21 cellular contexts compared by ENCODE assay signal in genomic region chr6:1986454-1987243, GRCh38.
DNase-seq lines count a peak whose midpoint lies in the region; ATAC-seq and TF ChIP-seq lines count a peak whose summit lies in the region.
"Had no signal": no experiment of that assay in that cellular context is flagged by ENCODE, and none has a peak within 500 bp of the region (broad histone marks: within the 10 kb centered on the region; RNA-seq: fewer than 3 reads in every experiment).

No MANE protein-coding gene starts in this region.

- TF ChIP-seq POLR2A in adrenal gland (IDR thresholded peaks at IDR 0.05) (no peak), breast epithelium (IDR thresholded peaks at IDR 0.05) (no peak)

- H4K20me1 ChIP-seq in fibroblast of lung (ENCODE audit: control insufficient read depth, extremely low read depth, insufficient read depth, low read length), result no peaks in the 10 kb centered on the region

- peaks cover 21% of the 10 kb centered on the region for H3K4me1 ChIP-seq in HEK293 (ENCODE audit: control insufficient read depth, insufficient read depth, low read length)
- H3K4me1 ChIP-seq in fibroblast of lung (ENCODE audit: control insufficient read depth, extremely low read depth, insufficient read depth, low read length), result no peaks in the 10 kb centered on the region
- H3K4me1 ChIP-seq in adrenal gland (replicated peaks in 1 of 2), result no peaks in the 10 kb centered on the region
- H3K4me1 ChIP-seq in breast epithelium, result no peaks in the 10 kb centered on the region
- H3K4me1 ChIP-seq: left lung had no signal

- no peaks in the 10 kb centered on the region for H3K79me2 ChIP-seq in fibroblast of lung (ENCODE audit: control insufficient read depth, insufficient read depth, low read length)

- no peak for ATAC-seq in HG03139 (IDR thresholded peaks at IDR 0.05; ENCODE audit: unreplicated experiment)
- ATAC-seq: sciatic nerve had no signal

- peaks cover 7% of the 10 kb centered on the region for H3K4me1 Mint-ChIP-seq in progenitor cell of endocrine pancreas (ENCODE audit: low read depth)
- H3K4me1 Mint-ChIP-seq: activated naive CD8-positive, alpha-beta T cell treated with anti-CD3 and anti-CD28 coated beads, Interleukin-2, amount 10 ng/mL, durations not matched to agents 7 days and 5 days had no signal

- H3K27ac Mint-ChIP-seq in progenitor cell of endocrine pancreas, result peak overlapping the region; percentile 19
- H3K27ac Mint-ChIP-seq: activated naive CD8-positive, alpha-beta T cell treated with anti-CD3 and anti-CD28 coated beads, Interleukin-2, amount 10 ng/mL, durations not matched to agents 7 days and 5 days had no signal

- H3K9me3 Mint-ChIP-seq in progenitor cell of endocrine pancreas (ENCODE audit: low read depth), result peaks cover 17% of the 10 kb centered on the region

- H3K36me3 ChIP-seq in HEK293 (ENCODE audit: control insufficient read depth in 2 of 2, insufficient read depth in 1 of 2, low read length in 2 of 2) (no peaks in the 10 kb centered on the region), fibroblast of lung (ENCODE audit: control insufficient read depth, insufficient read depth, low read length) (no peaks in the 10 kb centered on the region), adrenal gland (replicated peaks in 1 of 2) (no peaks in the 10 kb centered on the region), breast epithelium (no peaks in the 10 kb centered on the region)
- H3K36me3 ChIP-seq: left lung, SJSA1 had no signal

- peaks cover 3% of the 10 kb centered on the region for H3K36me3 Mint-ChIP-seq in progenitor cell of endocrine pancreas (ENCODE audit: insufficient read depth)

- DNase-seq in NCI-H526 treated with DMSO at 0.1 percent for 48 hours (lab: John Stamatoyannopoulos, UW) (peak; percentile 40), fibroblast of lung (ENCODE audit: low read depth in 2 of 2) (peak; percentile 39 to 62), progenitor cell of endocrine pancreas (ENCODE audit: low spot score, unreplicated experiment) (no peak), adrenal gland (no peak), breast epithelium (ENCODE audit: low spot score in 2 of 2) (no peak)
- DNase-seq: activated CD4-positive, alpha-beta T cell treated with anti-CD3 and anti-CD28 coated beads, Interleukin-2, amount 50 U/mL, for 4 hours; activated CD8-positive, alpha-beta memory T cell treated with anti-CD3 and anti-CD28 coated beads, Interleukin-2, amount 50 U/mL, for 4 hours; activated naive CD8-positive, alpha-beta T cell treated with anti-CD3 and anti-CD28 coated beads, Interleukin-2, amount 10 ng/mL, durations not matched to agents 7 days and 5 days; foreskin keratinocyte; H9; Karpas-422; left lung; NCI-H1092 treated with DMSO at 0.1 percent for 48 hours; NCI-H2029 treated with DMSO at 0.1 percent for 48 hours; posterior cingulate gyrus had no signal

- CTCF ChIA-PET in HEK293 (lab: Yijun Ruan, JAX), result interaction anchor here (0.6 to 0.7 kb wide), 2 partner anchors 111 to 112 kb away, joined by 3 read pairs; no protein-coding TSS in a partner anchor

- no peak overlapping the region for H3K4me2 ChIP-seq in fibroblast of lung (ENCODE audit: extremely low read depth, insufficient read depth, low read length)

- intact Hi-C loops in adrenal gland (cut with DNase I), result no loop called here
- intact Hi-C loops in breast epithelium (cut with DNase I; ENCODE audit: low total_unique reads), result no loop called here

- H3K27me3 ChIP-seq in fibroblast of lung (ENCODE audit: control insufficient read depth, insufficient read depth, low read length), result no peaks in the 10 kb centered on the region
- no peaks in the 10 kb centered on the region for H3K27me3 ChIP-seq in adrenal gland
- no peaks in the 10 kb centered on the region for H3K27me3 ChIP-seq in breast epithelium
- H3K27me3 ChIP-seq: foreskin keratinocyte, left lung, SJSA1 had no signal

- H3K9ac ChIP-seq in fibroblast of lung (ENCODE audit: insufficient read depth, low read length), result no peak overlapping the region

- TF ChIP-seq CTCF in HEK293 (tag by site-specific recombination; IDR thresholded peaks at IDR 0.05), result no peak
- TF ChIP-seq CTCF in fibroblast of lung (conservative IDR thresholded peaks at IDR 0.05 in 1 of 2, IDR thresholded peaks at IDR 0.05 in 1 of 2; ENCODE audit: low read depth in 1 of 2, low read length in 2 of 2), result no peak
- no peak for TF ChIP-seq CTCF in progenitor cell of endocrine pancreas (IDR thresholded peaks at IDR 0.05; ENCODE audit: unreplicated experiment)
- no peak for TF ChIP-seq CTCF in adrenal gland (IDR thresholded peaks at IDR 0.05)
- TF ChIP-seq CTCF in breast epithelium (IDR thresholded peaks at IDR 0.05), result no peak

- WGBS in adrenal gland, 4 donors, result 15 to 50% (median 40%) methylated on average over 1 of the region's 1 CpG

- H3K9me3 ChIP-seq in HEK293 (ENCODE audit: control insufficient read depth, insufficient read depth, low read depth, low read length), result peaks cover 2% of the 10 kb centered on the region; the same call in 1 of the 2 replicates
- H3K9me3 ChIP-seq in fibroblast of lung (ENCODE audit: control insufficient read depth, insufficient read depth, low read depth, low read length), result no peaks in the 10 kb centered on the region
- peaks cover 0 to 4% (median 0%) of the 10 kb centered on the region in 3 donors for H3K9me3 ChIP-seq in adrenal gland (replicated peaks in 1 of 3)
- H3K9me3 ChIP-seq in breast epithelium, result peaks cover 6 to 11% of the 10 kb centered on the region in 2 donors
- H3K9me3 ChIP-seq: SJSA1 had no signal

- H3K4me3 ChIP-seq in HEK293 (ENCODE audit: low read depth, low read length) (no peak overlapping the region), fibroblast of lung (replicated peaks in 1 of 4; ENCODE audit: control extremely low read depth in 1 of 4, insufficient read depth in 1 of 4, low read depth in 3 of 4, low read length in 4 of 4) (no peak overlapping the region), adrenal gland (no peak overlapping the region), breast epithelium (no peak overlapping the region)
- H3K4me3 ChIP-seq: left lung, SJSA1 had no signal

- POLR2A ChIA-PET in HEK293 (lab: Yijun Ruan, JAX), result interaction anchor here (1.0 kb wide), 1 partner anchor 16 kb away, joined by 3 read pairs; no protein-coding TSS in a partner anchor

- no peak overlapping the region for H3K27ac ChIP-seq in HEK293 (ENCODE audit: extremely low read depth, low read depth, low read length)
- no peak overlapping the region for H3K27ac ChIP-seq in fibroblast of lung (ENCODE audit: insufficient read depth, low read length)
- H3K27ac ChIP-seq in adrenal gland, result no peak overlapping the region
- H3K27ac ChIP-seq in breast epithelium, result no peak overlapping the region
- H3K27ac ChIP-seq: foreskin keratinocyte, left lung, SJSA1, VCaP had no signal

- peaks cover 2% of the 10 kb centered on the region for H3K27me3 Mint-ChIP-seq in progenitor cell of endocrine pancreas
- H3K27me3 Mint-ChIP-seq: activated naive CD8-positive, alpha-beta T cell treated with anti-CD3 and anti-CD28 coated beads, Interleukin-2, amount 10 ng/mL, durations not matched to agents 7 days and 5 days had no signal

- no peak overlapping the region for H3K4me3 Mint-ChIP-seq in progenitor cell of endocrine pancreas (ENCODE audit: low read depth)
- H3K4me3 Mint-ChIP-seq: activated naive CD8-positive, alpha-beta T cell treated with anti-CD3 and anti-CD28 coated beads, Interleukin-2, amount 10 ng/mL, durations not matched to agents 7 days and 5 days; H9; neural crest cell had no signal

- H2AFZ ChIP-seq in fibroblast of lung (ENCODE audit: low read length), result no peak overlapping the region

TF ChIP-seq in HEK293, 187 proteins besides CTCF, POLR2A, EP300 and RAD21:
- TF ChIP-seq FEZF1 (tag by site-specific recombination; IDR thresholded peaks at IDR 0.05) (0 out of 2 replicates have a peak, but pooled peaks have one; percentile 14), ZNF221 (tag by site-specific recombination; IDR thresholded peaks at IDR 0.05; ENCODE audit: borderline replicate concordance) (no peak), MEIS1 (CRISPR knock-in tag; IDR thresholded peaks at IDR 0.05; ENCODE audit: borderline replicate concordance) (no peak)
- TF ChIP-seq, protein P1, sequence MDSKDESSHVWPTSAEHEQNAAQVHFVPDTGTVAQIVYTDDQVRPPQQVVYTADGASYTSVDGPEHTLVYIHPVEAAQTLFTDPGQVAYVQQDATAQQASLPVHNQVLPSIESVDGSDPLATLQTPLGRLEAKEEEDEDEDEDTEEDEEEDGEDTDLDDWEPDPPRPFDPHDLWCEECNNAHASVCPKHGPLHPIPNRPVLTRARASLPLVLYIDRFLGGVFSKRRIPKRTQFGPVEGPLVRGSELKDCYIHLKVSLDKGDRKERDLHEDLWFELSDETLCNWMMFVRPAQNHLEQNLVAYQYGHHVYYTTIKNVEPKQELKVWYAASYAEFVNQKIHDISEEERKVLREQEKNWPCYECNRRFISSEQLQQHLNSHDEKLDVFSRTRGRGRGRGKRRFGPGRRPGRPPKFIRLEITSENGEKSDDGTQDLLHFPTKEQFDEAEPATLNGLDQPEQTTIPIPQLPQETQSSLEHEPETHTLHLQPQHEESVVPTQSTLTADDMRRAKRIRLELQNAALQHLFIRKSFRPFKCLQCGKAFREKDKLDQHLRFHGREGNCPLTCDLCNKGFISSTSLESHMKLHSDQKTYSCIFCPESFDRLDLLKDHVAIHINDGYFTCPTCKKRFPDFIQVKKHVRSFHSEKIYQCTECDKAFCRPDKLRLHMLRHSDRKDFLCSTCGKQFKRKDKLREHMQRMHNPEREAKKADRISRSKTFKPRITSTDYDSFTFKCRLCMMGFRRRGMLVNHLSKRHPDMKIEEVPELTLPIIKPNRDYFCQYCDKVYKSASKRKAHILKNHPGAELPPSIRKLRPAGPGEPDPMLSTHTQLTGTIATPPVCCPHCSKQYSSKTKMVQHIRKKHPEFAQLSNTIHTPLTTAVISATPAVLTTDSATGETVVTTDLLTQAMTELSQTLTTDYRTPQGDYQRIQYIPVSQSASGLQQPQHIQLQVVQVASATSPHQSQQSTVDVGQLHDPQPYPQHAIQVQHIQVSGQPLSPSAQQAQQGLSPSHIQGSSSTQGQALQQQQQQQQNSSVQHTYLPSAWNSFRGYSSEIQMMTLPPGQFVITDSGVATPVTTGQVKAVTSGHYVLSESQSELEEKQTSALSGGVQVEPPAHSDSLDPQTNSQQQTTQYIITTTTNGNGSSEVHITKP (tag by site-specific recombination; IDR thresholded peaks at IDR 0.05), result peak; percentile 54

Comparison
In these comparisons a context has a peak if more than half of its experiments do, and no peak if none do; other contexts are left out.
1. DNase-seq: peak in NCI-H526 treated with DMSO at 0.1 percent for 48 hours (single experiment) and fibroblast of lung (2 of 2); none in progenitor cell of endocrine pancreas (single experiment), adrenal gland (0 of 7) and breast epithelium (0 of 2).